Comparison of ENCODE assay signal across 21 cellular contexts in genomic region chr11:121566279-121567168, GRCh38.
DNase-seq lines count a peak whose midpoint lies in the region; ATAC-seq and TF ChIP-seq lines count a peak whose summit lies in the region.
"Had no signal": no experiment of that assay in that cellular context is flagged by ENCODE, and none has a peak within 500 bp of the region (broad histone marks: within the 10 kb centered on the region; RNA-seq: fewer than 3 reads in every experiment).

No MANE protein-coding gene starts in this region.

- H2AFZ ChIP-seq in hepatocyte = no peak overlapping the region

- no peak for TF ChIP-seq POLR2A in adrenal gland (IDR thresholded peaks at IDR 0.05)

- H3K79me2 ChIP-seq in hepatocyte = no peaks in the 10 kb centered on the region

- WGBS in right cardiac atrium = 74% methylated on average over 9 of the region's 9 CpGs
- WGBS in hepatocyte (ENCODE audit: low lambda C conversion rate, missing lambda C conversion rate) = 94% methylated on average over 9 of the region's 9 CpGs
- WGBS in adrenal gland, 4 donors = 78 to 88% (median 83%) methylated on average over 5 to 9 of the region's 9 CpGs

- H3K4me3 ChIP-seq in right cardiac atrium (ENCODE audit: low read length) = no peak overlapping the region
- no peak overlapping the region for H3K4me3 ChIP-seq in hepatocyte
- no peak overlapping the region for H3K4me3 ChIP-seq in foreskin fibroblast (ENCODE audit: low read depth in 1 of 2, low read length in 2 of 2)
- no peak overlapping the region for H3K4me3 ChIP-seq in adrenal gland
- H3K4me3 ChIP-seq: ascending aorta, heart right ventricle, ovary, skin epidermis, upper lobe of right lung had no signal

- H3K27ac ChIP-seq in right cardiac atrium (ENCODE audit: low read length) (no peak overlapping the region), hepatocyte (peak overlapping the region; percentile 73), adrenal gland (peak overlapping the region in 1 of 5 donors; percentile 12)
- H3K27ac ChIP-seq: ascending aorta, heart right ventricle, ovary, skin epidermis, upper lobe of right lung had no signal

- no peaks in the 10 kb centered on the region for H4K20me1 ChIP-seq in hepatocyte (ENCODE audit: insufficient read depth, poor library complexity, severe bottlenecking)

- no peaks in the 10 kb centered on the region for H3K9me3 ChIP-seq in right cardiac atrium (ENCODE audit: control insufficient read depth, low read length)
- no peaks in the 10 kb centered on the region for H3K9me3 ChIP-seq in hepatocyte (ENCODE audit: low read depth)
- no peaks in the 10 kb centered on the region for H3K9me3 ChIP-seq in adrenal gland (replicated peaks in 1 of 3)
- H3K9me3 ChIP-seq: ascending aorta, heart right ventricle, ovary, upper lobe of right lung had no signal

- TF ChIP-seq CTCF in hepatocyte (IDR thresholded peaks at IDR 0.05; ENCODE audit: poor library complexity) (no peak), foreskin fibroblast (IDR thresholded peaks at IDR 0.05; ENCODE audit: low read depth, low read length) (no peak), adrenal gland (IDR thresholded peaks at IDR 0.05) (no peak)

- H3K9me2 ChIP-seq in hepatocyte (replicated peaks; ENCODE audit: insufficient read depth) = no peaks in the 10 kb centered on the region

- H3K36me3 ChIP-seq in hepatocyte (replicated peaks; ENCODE audit: insufficient read depth, low read depth) (no peaks in the 10 kb centered on the region), adrenal gland (replicated peaks in 1 of 2) (no peaks in the 10 kb centered on the region)
- H3K36me3 ChIP-seq: ovary, upper lobe of right lung had no signal

- peak; percentile 56 to 66 for ATAC-seq in right cardiac atrium
- ATAC-seq: heart right ventricle; stimulated activated memory B cell treated with anti-CD40 and anti-IgM and Interleukin-4, amounts not matched to agents 10 μg/mL and 1 μg/mL and 100 μg/mL, for 72 hours; upper lobe of right lung had no signal

- no peaks in the 10 kb centered on the region for H3K4me1 ChIP-seq in right cardiac atrium (ENCODE audit: control insufficient read depth, insufficient read depth, low read length)
- H3K4me1 ChIP-seq in hepatocyte (ENCODE audit: insufficient read depth) = peaks cover 15% of the 10 kb centered on the region
- H3K4me1 ChIP-seq in adrenal gland (replicated peaks in 1 of 2) = no peaks in the 10 kb centered on the region
- H3K4me1 ChIP-seq: ascending aorta, heart right ventricle, upper lobe of right lung had no signal

- intact Hi-C loops in right cardiac atrium (cut with DNase I) (no loop called here), cardiac septum (cut with DNase I) (no loop called here), adrenal gland (cut with DNase I) (no loop called here)

- H3K27me3 ChIP-seq in right cardiac atrium (ENCODE audit: control insufficient read depth, insufficient read depth) (no peaks in the 10 kb centered on the region), hepatocyte (no peaks in the 10 kb centered on the region), adrenal gland (no peaks in the 10 kb centered on the region)
- H3K27me3 ChIP-seq: ascending aorta, heart right ventricle, ovary, upper lobe of right lung had no signal

- DNase-seq in right cardiac atrium (peak; percentile 31 to 75 (median 73)), cardiac septum (ENCODE audit: low spot score) (no peak), NCI-H69 (lab: John Stamatoyannopoulos, UW) (peak; percentile 94), hepatocyte (ENCODE audit: low spot score) (no peak), foreskin fibroblast (no peak), SK-N-DZ (ENCODE audit: low spot score) (no peak), NCI-H2107 (lab: John Stamatoyannopoulos, UW) (no peak), adrenal gland (no peak)
- DNase-seq: activated CD4-positive, alpha-beta T cell treated with anti-CD3 and anti-CD28 coated beads for 4 hours; Calu3; heart right ventricle; kidney; NCI-H1092 treated with DMSO at 0.1 percent for 48 hours; NCI-H2227 treated with DMSO at 0.1 percent for 48 hours; ovary; SHP77 treated with DMSO at 0.1 percent for 48 hours; T1000; upper lobe of right lung had no signal

- H3K4me2 ChIP-seq in hepatocyte = no peak overlapping the region

Comparison
In these comparisons a context has a peak if more than half of its experiments do, and no peak if none do; other contexts are left out.
1. DNase-seq: peak in right cardiac atrium (3 of 3) and NCI-H69 (single experiment); none in cardiac septum (single experiment), hepatocyte (single experiment), foreskin fibroblast (0 of 2), SK-N-DZ (single experiment), NCI-H2107 (single experiment) and adrenal gland (0 of 7).